ENCODE assay signal across 8 cellular contexts in the genomic region with DNA sequence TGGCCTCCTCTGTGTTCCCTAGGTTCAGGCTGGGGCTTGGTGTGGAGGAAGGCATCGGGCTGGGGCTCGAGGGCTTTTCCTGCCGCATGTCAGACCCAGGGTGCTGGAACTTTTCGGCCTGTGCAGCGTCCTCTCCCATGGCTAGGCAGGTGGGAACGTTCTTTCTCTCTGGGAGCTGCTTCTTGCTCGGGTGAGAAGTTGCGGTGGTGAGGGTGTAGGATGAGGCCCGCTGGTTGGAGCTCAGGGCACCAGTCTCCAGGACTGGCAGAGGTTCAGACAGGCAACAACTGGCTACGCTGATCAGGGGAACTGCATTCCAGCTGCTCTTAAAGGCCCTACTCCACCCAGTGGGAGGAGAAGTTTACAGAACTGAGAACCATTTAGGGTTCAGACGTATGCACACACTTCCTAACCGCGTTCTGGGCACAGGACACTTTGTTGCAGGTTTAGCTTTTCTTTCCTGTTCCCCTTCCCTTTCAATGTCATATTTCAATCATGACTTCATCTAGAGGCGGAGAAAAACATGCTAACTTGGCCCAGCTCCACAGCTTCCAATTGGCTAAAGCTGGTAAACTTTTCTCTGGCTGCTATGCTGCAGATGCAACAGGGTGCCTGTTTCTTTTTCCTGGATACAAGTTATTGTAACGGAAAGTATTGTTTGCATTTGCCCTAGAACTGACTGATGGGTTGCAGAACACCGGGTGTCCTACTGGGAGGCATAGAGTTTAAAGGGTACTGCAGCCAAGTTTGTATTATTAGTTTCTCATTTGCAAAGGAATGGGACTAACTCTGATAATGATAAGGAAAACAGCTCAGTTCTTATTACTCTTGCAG. TPM values are rescaled to one million over a fixed set of nuclear protein-coding genes. Genes with fewer than 3 reads are reported as not detected.
A peak's percentile ranks its signal among the peaks of the same experiment; 100 is the strongest.
DNase-seq lines count a peak whose midpoint lies in the region; ATAC-seq, FAIRE-seq and TF ChIP-seq lines count a peak whose summit lies in the region.

A gene with protein sequence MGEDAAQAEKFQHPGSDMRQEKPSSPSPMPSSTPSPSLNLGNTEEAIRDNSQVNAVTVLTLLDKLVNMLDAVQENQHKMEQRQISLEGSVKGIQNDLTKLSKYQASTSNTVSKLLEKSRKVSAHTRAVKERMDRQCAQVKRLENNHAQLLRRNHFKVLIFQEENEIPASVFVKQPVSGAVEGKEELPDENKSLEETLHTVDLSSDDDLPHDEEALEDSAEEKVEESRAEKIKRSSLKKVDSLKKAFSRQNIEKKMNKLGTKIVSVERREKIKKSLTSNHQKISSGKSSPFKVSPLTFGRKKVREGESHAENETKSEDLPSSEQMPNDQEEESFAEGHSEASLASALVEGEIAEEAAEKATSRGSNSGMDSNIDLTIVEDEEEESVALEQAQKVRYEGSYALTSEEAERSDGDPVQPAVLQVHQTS (minus strand): TSS at position 302 of the 834 bp plus-strand sequence. CDS start 163 bp downstream, at position 139.

- no peak for TF ChIP-seq RAD21 in GM12878 (IDR thresholded peaks at IDR 0.05; ENCODE audit: insufficient read depth, low read depth, low read length)

- H3K9ac ChIP-seq in GM12878 (ENCODE audit: control insufficient read depth, insufficient read depth, low read length) (no peak within 1 kb of the TSS), kidney (ENCODE audit: low read length in 2 of 2) (peak within 1 kb of the TSS; percentile 44 to 68), subcutaneous abdominal adipose tissue (ENCODE audit: low read length in 5 of 5) (peak within 1 kb of the TSS; percentile 72 to 81 (median 79))

- no peak for TF ChIP-seq EP300 in GM12878 (IDR thresholded peaks at IDR 0.05; ENCODE audit: borderline replicate concordance in 1 of 2, control insufficient read depth in 1 of 2, low read depth in 2 of 2, low read length in 2 of 2)

- TF ChIP-seq CTCF in GM12878 (IDR thresholded peaks at IDR 0.05 in 2 of 3, conservative IDR thresholded peaks at IDR 0.05 in 1 of 3; ENCODE audit: control insufficient read depth in 2 of 3, extremely low read depth in 1 of 3, insufficient read depth in 1 of 3, low read depth in 3 of 3, low read length in 3 of 3) (no peak), kidney (IDR thresholded peaks at IDR 0.05; ENCODE audit: borderline replicate concordance, extremely low read depth, insufficient read depth) (no peak)

- H3K79me2 ChIP-seq in GM12878 (ENCODE audit: control insufficient read depth, insufficient read depth, low read length): no peaks in the 10 kb centered on the region

- no peak for FAIRE-seq in GM12878 (lab: Jason Lieb, UNC)
- no peak for FAIRE-seq in kidney (lab: Jason Lieb, UNC)

- intact Hi-C loops in GM12878 (cut with micrococcal nuclease; ENCODE audit: unreplicated experiment): no loop called here
- intact Hi-C loops in kidney (cut with DNase I): no loop called here

- POLR2A ChIA-PET in GM12878 (lab: Charles Lee): no interaction called here

- no peak for TF ChIP-seq POLR2A in GM12878 (IDR thresholded peaks at IDR 0.05; ENCODE audit: low read depth, low read length)

- H3K4me3 ChIP-seq in GM12878: no peak within 1 kb of the TSS
- peak within 1 kb of the TSS; percentile 67 to 70 for H3K4me3 ChIP-seq in kidney (ENCODE audit: low read length in 2 of 2)
- peak within 1 kb of the TSS; percentile 81 to 91 (median 86) for H3K4me3 ChIP-seq in subcutaneous abdominal adipose tissue (ENCODE audit: low read depth in 1 of 5, low read length in 5 of 5)

- CTCF ChIA-PET in GM12878 (lab: Yijun Ruan, JAX): interaction anchor here (1.2 to 1.4 kb wide), 3 partner anchors 15 to 316 kb away, joined by 4 to 5 read pairs (median 4); no protein-coding TSS in a partner anchor

- RAD21 ChIA-PET in GM12878 (lab: Charles Lee; ENCODE audit: unreplicated experiment): interaction anchor here (0.8 kb wide), 1 partner anchor 315 kb away, joined by 4 read pairs; no protein-coding TSS in a partner anchor

- no peaks in the 10 kb centered on the region for H4K20me1 ChIP-seq in GM12878 (ENCODE audit: control insufficient read depth, insufficient read depth)

- no peaks in the 10 kb centered on the region for H3K4me1 ChIP-seq in GM12878 (ENCODE audit: control insufficient read depth, insufficient read depth, low read length)
- peaks cover 8 to 12% of the 10 kb centered on the region in 2 donors for H3K4me1 ChIP-seq in kidney (ENCODE audit: control insufficient read depth in 1 of 2, insufficient read depth in 1 of 2, low read depth in 1 of 2, low read length in 2 of 2)
- peaks cover 6 to 58% (median 51%) of the 10 kb centered on the region in 5 donors for H3K4me1 ChIP-seq in subcutaneous abdominal adipose tissue (ENCODE audit: control insufficient read depth in 5 of 5, insufficient read depth in 5 of 5, low read length in 5 of 5)

- H3K9me3 ChIP-seq in GM12878 (replicated peaks; ENCODE audit: control insufficient read depth, insufficient read depth, low read length) (no peaks in the 10 kb centered on the region), kidney (ENCODE audit: control insufficient read depth in 1 of 2, low read length in 2 of 2) (no peaks in the 10 kb centered on the region), subcutaneous abdominal adipose tissue (ENCODE audit: control insufficient read depth in 5 of 5, low read length in 5 of 5) (no peaks in the 10 kb centered on the region)

- SMC1A ChIA-PET in GM12878 (lab: Charles Lee; ENCODE audit: uncharacterized antibody, unreplicated experiment): interaction anchor here (0.9 to 1.3 kb wide), 2 partner anchors 110 to 315 kb away, joined by 3 to 4 read pairs; no protein-coding TSS in a partner anchor

- BruUV-seq in GM12878 (replicated peaks; lab: Mats Ljungman, UMichigan): no TSS peak

- H3K27ac ChIP-seq in GM12878 (ENCODE audit: control insufficient read depth, insufficient read depth): no peak within 1 kb of the TSS
- peak within 1 kb of the TSS; percentile 60 to 66 for H3K27ac ChIP-seq in kidney (ENCODE audit: low read depth in 2 of 2, low read length in 2 of 2)
- H3K27ac ChIP-seq in subcutaneous abdominal adipose tissue (ENCODE audit: low read depth, low read length): peak within 1 kb of the TSS; percentile 93

- peak within 1 kb of the TSS; percentile 17; the same call in 1 of the 2 replicates for H2AFZ ChIP-seq in GM12878 (ENCODE audit: control insufficient read depth, low read depth, low read length)

- ATAC-seq in HG02870 (IDR thresholded peaks at IDR 0.05; ENCODE audit: unreplicated experiment) (peak; percentile 67), GM12878 (peak; percentile 79)

- DNase-seq in Caki2 (ENCODE audit: low read depth) (peak; percentile 45), GM12878 (ENCODE audit: low read depth, low spot score) (peak; percentile 5), kidney (peak; percentile 71), cerebellar nuclear complex (lab: John Stamatoyannopoulos, UW) (no peak)
- no peak for DNase-seq in activated CD8-positive, alpha-beta memory T cell treated with anti-CD3 and anti-CD28 coated beads, Interleukin-2, amount 50 U/mL, for 48 hours
- DNase-seq in central memory CD4-positive, alpha-beta T cell: no peak

- no peaks in the 10 kb centered on the region for H3K36me3 ChIP-seq in GM12878 (ENCODE audit: control insufficient read depth in 2 of 2, insufficient read depth in 2 of 2, low read length in 1 of 2)
- no peaks in the 10 kb centered on the region for H3K36me3 ChIP-seq in kidney (ENCODE audit: control insufficient read depth in 1 of 2, insufficient read depth in 2 of 2, low read length in 2 of 2)
- H3K36me3 ChIP-seq in subcutaneous abdominal adipose tissue (ENCODE audit: control insufficient read depth in 5 of 5, insufficient read depth in 5 of 5, low read length in 5 of 5): peaks cover 0 to 2% (median 0%) of the 10 kb centered on the region in 5 donors

- H3K27me3 ChIP-seq in GM12878 (replicated peaks in 1 of 2; ENCODE audit: control insufficient read depth in 2 of 2, insufficient read depth in 2 of 2, low read length in 1 of 2) (peaks cover 5 to 14% of the 10 kb centered on the region in 2 experiments), subcutaneous abdominal adipose tissue (ENCODE audit: control insufficient read depth in 5 of 5, insufficient read depth in 4 of 5, low read length in 5 of 5) (no peaks in the 10 kb centered on the region)

- peak within 1 kb of the TSS; percentile 42; the same call in 1 of the 2 replicates for H3K4me2 ChIP-seq in GM12878 (ENCODE audit: control insufficient read depth, insufficient read depth)

- in situ Hi-C loops in Caki2 (cut with HindIII; ENCODE audit: low pct_unique_long_range_greater_than_20kb, low sequenced_read_pairs) (no loop called here), GM12878 (cut with MboI) (no loop called here)

- WGBS in GM12878 (ENCODE audit: insufficient coverage, insufficient replicate concordance, low lambda C conversion rate, missing lambda C conversion rate): 5% methylated on average over 16 of the region's 16 CpGs

TF ChIP-seq in GM12878, 131 proteins besides CTCF, POLR2A, EP300 and RAD21:
- no peak for TF ChIP-seq HDGF (IDR thresholded peaks at IDR 0.05)
- peak; percentile 16; the same call in 1 of the 2 replicates for TF ChIP-seq SPI1 (IDR thresholded peaks at IDR 0.05; ENCODE audit: borderline replicate concordance, insufficient read depth, low read depth, low read length)
TF ChIP-seq in GM12878: peak in this region for 1.

RNA-seq across cellular contexts. Expression of the gene that starts here (rescaled TPM):
- total RNA-seq in Caki2 (2014; rRNA removed; shearing (Covaris generic); ENCODE audit: low replicate concordance): 0.84 TPM in 1 of 2 replicates, not detected in the other
- not detected in 2 replicates for total RNA-seq in GM12878 (2013; cell fraction: nucleolus; rRNA removed)
- not detected in 2 replicates for total RNA-seq in GM12878 (2014; rRNA removed)
- not detected in 2 replicates for total RNA-seq in GM12878 (2014; rRNA removed; fragmentation: Illumina TruSeq; extraction: Trizol)
- total RNA-seq in GM12878 (2021): 0.11 TPM in 1 of 2 replicates, not detected in the other
- not detected for polyA plus RNA-seq in GM12878 (2011; ENCODE audit: low read depth)
- 0.03 TPM in 1 of 2 replicates, not detected in the other for polyA plus RNA-seq in GM12878 (2011; rRNA removed)
- polyA plus RNA-seq in GM12878 (2011; cell fraction: cytosol; rRNA removed): 0.01 TPM in 1 of 2 replicates, not detected in the other
- polyA plus RNA-seq in GM12878 (2011; cell fraction: nucleus; rRNA removed): 0.04 TPM in 1 of 2 replicates, not detected in the other
- not detected in 2 replicates for polyA plus RNA-seq in GM12878 (2012)
- not detected in 2 replicates for polyA plus RNA-seq in GM12878 (2014; fragmentation: Illumina TruSeq; extraction: Trizol)
- not detected for polyA plus RNA-seq in GM12878 (2014; fragmentation: Nextera tagmentation; extraction: Ambion mirVana)
- not detected in 2 replicates for polyA plus RNA-seq in GM12878 (2014; rRNA removed)
- not detected for polyA plus RNA-seq in GM12878 (2016; fragmentation: Nextera tagmentation; extraction: Ambion mirVana)
- 0.10 TPM in 1 of 2 replicates, not detected in the other for polyA minus RNA-seq in GM12878 (2011; rRNA and poly(A)+ RNA removed)
- polyA minus RNA-seq in GM12878 (2011; cell fraction: cytosol; rRNA and poly(A)+ RNA removed): not detected in 2 replicates
- not detected in 2 replicates for polyA minus RNA-seq in GM12878 (2011; cell fraction: nucleus; rRNA and poly(A)+ RNA removed)
- 55.0 TPM for total RNA-seq in kidney
- 17.9 TPM for polyA plus RNA-seq in kidney (ENCODE audit: insufficient read depth, low read depth, low replicate concordance)

Comparison
In these comparisons a context has a peak if more than half of its experiments do, and no peak if none do; other contexts are left out.
1. RNA of the gene that starts here (total RNA-seq): 55.0 TPM in kidney (single experiment); 0.84 TPM in Caki2 and 0.11 TPM in GM12878; every median in the first group is over 10 times any median in the second.
2. RNA of the gene that starts here (polyA plus RNA-seq): 17.9 TPM in kidney (single experiment); 0.01 to 0.04 TPM in GM12878; every median in the first group is over 10 times any median in the second.
3. Peak in DNase-seq in Caki2; RNA of the gene not detected or under 1 TPM.
4. Peak in DNase-seq, ATAC-seq and H3K4me2 ChIP-seq in GM12878; RNA of the gene not detected or under 1 TPM.